1 cellular context compared by ENCODE assay signal in genomic region chr3:186639778-186640472, GRCh38.
TF ChIP-seq lines count a peak whose summit lies in the region.

Gene FETUB, plus strand, starts transcription at chr3:186640399. Its CDS starts 62 bp downstream, at chr3:186640461.

TF ChIP-seq in GM23338, 12 proteins besides CTCF, POLR2A, EP300 and RAD21:
- TF ChIP-seq ZNF114 (CRISPR knock-in tag; IDR thresholded peaks at IDR 0.05): no peak
- TF ChIP-seq ETS1 (IDR thresholded peaks at IDR 0.05): no peak
- no peak for TF ChIP-seq EZH2phosphoT487 (IDR thresholded peaks at IDR 0.05; ENCODE audit: unreplicated experiment)
- TF ChIP-seq JUNB (IDR thresholded peaks at IDR 0.05; ENCODE audit: unreplicated experiment): no peak
- no peak for TF ChIP-seq ZNF331 (CRISPR knock-in tag; IDR thresholded peaks at IDR 0.05; ENCODE audit: low read depth)
- no peak for TF ChIP-seq ZNF462 (CRISPR knock-in tag; IDR thresholded peaks at IDR 0.05)
- no peak for TF ChIP-seq REST (IDR thresholded peaks at IDR 0.05; ENCODE audit: unreplicated experiment)
- no peak for TF ChIP-seq STAT1 (IDR thresholded peaks at IDR 0.05; ENCODE audit: unreplicated experiment)
- TF ChIP-seq CREB1 (CRISPR knock-in tag; IDR thresholded peaks at IDR 0.05; ENCODE audit: low read depth): no peak
TF ChIP-seq in GM23338: peak in this region for 0.
